8 cellular contexts compared by ENCODE assay signal in the genomic region with DNA sequence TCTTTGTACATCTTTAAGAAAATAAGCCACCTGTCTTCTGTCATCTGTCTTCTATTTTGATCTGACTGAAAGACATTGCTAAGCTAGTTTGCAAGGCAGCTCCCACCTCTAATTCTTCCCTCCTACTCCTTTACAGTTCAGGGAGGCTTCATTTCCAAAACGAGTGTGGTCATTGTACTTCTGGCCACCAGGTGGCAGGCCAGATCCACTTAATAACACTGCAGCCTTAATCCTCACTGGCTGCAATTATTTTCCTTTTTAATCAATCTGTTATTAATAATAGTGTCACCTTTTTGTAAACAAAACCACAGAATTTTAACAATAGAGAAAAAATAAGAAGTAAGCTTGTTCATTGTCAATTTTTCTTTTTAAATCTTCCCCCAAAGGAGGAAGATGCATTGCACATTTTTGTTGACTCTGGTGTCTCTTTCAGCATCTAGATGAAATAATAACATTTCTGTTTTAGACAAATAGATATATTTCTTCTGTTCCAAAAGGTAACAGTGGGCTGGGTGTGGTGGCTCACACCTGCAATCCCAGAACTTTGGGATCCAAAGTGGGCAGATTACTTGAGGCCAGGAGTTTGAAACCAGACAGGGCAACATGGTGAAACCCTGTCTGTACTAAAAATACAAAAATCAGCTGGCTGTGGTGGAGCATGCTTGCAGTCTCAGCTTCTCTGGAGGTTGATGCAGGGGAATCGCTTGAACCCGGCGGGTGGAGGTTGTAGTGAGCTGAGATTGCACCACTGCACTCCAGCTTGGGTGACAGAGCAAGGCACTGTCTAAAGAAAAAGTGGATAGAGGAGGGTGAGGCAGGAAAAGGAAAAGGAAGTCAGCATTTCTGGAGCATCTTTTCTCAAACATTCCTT. TPM values are rescaled to one million over a fixed set of nuclear protein-coding genes. Genes with fewer than 3 reads are reported as not detected.
DNase-seq lines count a peak whose midpoint lies in the region; ATAC-seq, FAIRE-seq and TF ChIP-seq lines count a peak whose summit lies in the region.

No MANE protein-coding gene starts in this region.

- H3K4me3 ChIP-seq in BE2C (ENCODE audit: low read depth, low read length): no peak overlapping the region

- no peaks in the 10 kb centered on the region for H3K4me1 ChIP-seq in BE2C

- no peaks in the 10 kb centered on the region for H3K9me3 ChIP-seq in BE2C

- no peak for ATAC-seq in GM21447 (IDR thresholded peaks at IDR 0.05; ENCODE audit: unreplicated experiment)
- no peak for ATAC-seq in HG03439 (IDR thresholded peaks at IDR 0.05; ENCODE audit: unreplicated experiment)

- no peaks in the 10 kb centered on the region for H3K36me3 ChIP-seq in BE2C

- H3K27ac Mint-ChIP-seq in activated naive CD4-positive, alpha-beta T cell treated with anti-CD3 and anti-CD28 coated beads for 36 hours: no peak overlapping the region

- no peaks in the 10 kb centered on the region for H3K27me3 Mint-ChIP-seq in activated naive CD4-positive, alpha-beta T cell treated with anti-CD3 and anti-CD28 coated beads for 36 hours (ENCODE audit: low read depth)

- peak; percentile 87 for TF ChIP-seq CTCF in BE2C (IDR thresholded peaks at IDR 0.05; ENCODE audit: low read depth, low read length)

- intact Hi-C loops in activated naive CD4-positive, alpha-beta T cell treated with anti-CD3 and anti-CD28 coated beads for 36 hours (cut with micrococcal nuclease): loop anchor here (1.0 to 5.0 kb wide), 8 partner anchors 86 to 1250 kb away; partner anchors contain the start of genes MAGOHB and STYK1
- intact Hi-C loops in head of caudate nucleus (cut with DNase I): loop anchor here (10.0 kb wide), 2 partner anchors 329 to 519 kb away; no protein-coding TSS in a partner anchor

- FAIRE-seq in GM19239 (lab: Jason Lieb, UNC): peak; percentile 88

- CTCF ChIA-PET in activated naive CD4-positive, alpha-beta T cell treated with anti-CD3 and anti-CD28 coated beads for 36 hours (lab: Charles Lee): interaction anchor here (0.6 to 4.4 kb wide), 25 partner anchors 8 to 514 kb away, joined by 3 to 41 read pairs (median 3); no protein-coding TSS in a partner anchor

- no peaks in the 10 kb centered on the region; the same call in 1 of the 2 replicates for H3K27me3 ChIP-seq in BE2C

- peaks cover 19% of the 10 kb centered on the region for H3K9me3 Mint-ChIP-seq in activated naive CD4-positive, alpha-beta T cell treated with anti-CD3 and anti-CD28 coated beads for 36 hours

- H3K36me3 Mint-ChIP-seq in activated naive CD4-positive, alpha-beta T cell treated with anti-CD3 and anti-CD28 coated beads for 36 hours (ENCODE audit: low read depth): peaks cover 4% of the 10 kb centered on the region

- DNase-seq in BE2C (peak; percentile 18), GM19239 (ENCODE audit: insufficient read length, low spot score) (no peak), NOMO-1 treated with DMSO at 0.1 percent for 48 hours (lab: John Stamatoyannopoulos, UW; ENCODE audit: unreplicated experiment) (peak; percentile 15), head of caudate nucleus (peak in 40 of 42 donors; percentile 22 to 85 (median 60)), retina (peak; percentile 49)
- DNase-seq in activated naive CD4-positive, alpha-beta T cell treated with anti-CD3 and anti-CD28 coated beads for 36 hours: peak; percentile 43

- H3K4me1 Mint-ChIP-seq in activated naive CD4-positive, alpha-beta T cell treated with anti-CD3 and anti-CD28 coated beads for 36 hours (ENCODE audit: low read depth): no peaks in the 10 kb centered on the region

- no peak overlapping the region for H3K4me3 Mint-ChIP-seq in activated naive CD4-positive, alpha-beta T cell treated with anti-CD3 and anti-CD28 coated beads for 36 hours

RNA-seq across cellular contexts. Expression of gene GABARAPL1, which starts 23.3 kb away (rescaled TPM):
- polyA plus RNA-seq in BE2C (2012; ENCODE audit: insufficient read depth, insufficient read length, low read depth): 11.4 TPM
- 1 to 10 TPM; 3.3 to 4.9 TPM for total RNA-seq in activated naive CD4-positive, alpha-beta T cell treated with anti-CD3 and anti-CD28 coated beads for 36 hours

RNA-seq across cellular contexts. Expression of gene TMEM52B, which starts 57.2 kb away (rescaled TPM):
- not detected for polyA plus RNA-seq in BE2C (2012; ENCODE audit: insufficient read depth, insufficient read length, low read depth)
- total RNA-seq in activated naive CD4-positive, alpha-beta T cell treated with anti-CD3 and anti-CD28 coated beads for 36 hours: not detected
